Comparison of ENCODE assay signal across 23 cellular contexts in the genomic region with DNA sequence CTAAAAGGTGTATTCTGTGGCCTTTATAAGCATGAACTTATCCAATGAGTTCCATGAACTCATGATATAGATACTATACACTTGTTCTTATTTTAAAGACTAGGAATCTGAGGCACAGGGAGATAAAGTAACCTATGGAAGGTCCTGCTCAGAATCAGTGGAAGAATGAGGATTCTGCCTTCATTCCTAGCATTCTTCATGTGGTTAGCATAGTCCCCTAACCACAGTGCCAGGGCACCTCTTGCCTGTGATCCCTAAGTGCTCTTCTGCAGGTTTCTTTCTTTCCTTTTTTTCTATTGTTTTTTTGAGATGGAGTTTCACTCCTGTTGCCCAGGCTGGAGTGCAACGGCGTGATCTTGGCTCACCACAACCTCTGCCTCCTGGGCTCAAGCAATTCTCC.
DNase-seq lines count a peak whose midpoint lies in the region; ATAC-seq and TF ChIP-seq lines count a peak whose summit lies in the region.
"Had no signal": no experiment of that assay in that cellular context is flagged by ENCODE, and none has a peak within 500 bp of the region (broad histone marks: within the 10 kb centered on the region; RNA-seq: fewer than 3 reads in every experiment).

No MANE protein-coding gene starts in this region.

- intact Hi-C loops in uterus (cut with DNase I; ENCODE audit: low total_unique reads) = no loop called here

- DNase-seq in AG10803 (ENCODE audit: low read depth) = peak; percentile 61
- peak; percentile 26 for DNase-seq in HK-2 (ENCODE audit: unreplicated experiment)
- no peak for DNase-seq in WTC11 (ENCODE audit: low spot score)
- peak; percentile 56 for DNase-seq in kidney tubule cell (ENCODE audit: low spot score)
- DNase-seq in glutamatergic neuron = no peak
- no peak for DNase-seq in uterus
- no peak for DNase-seq in activated T-cell treated with anti-CD3 and anti-CD28 coated beads, Interleukin-2, amount 50 U/mL, for 4 hours
- no peak for DNase-seq in NCI-H2171 (lab: John Stamatoyannopoulos, UW)
- DNase-seq: activated CD4-positive, alpha-beta memory T cell treated with anti-CD3 and anti-CD28 coated beads, Interleukin-2, amount 10 ng/mL, durations not matched to agents 7 days and 5 days; activated CD4-positive, CD25-positive, alpha-beta regulatory T cell; activated T-cell treated with anti-CD3 and anti-CD28 coated beads, Interleukin-2, amount 50 U/mL, for 1 hour; brain microvascular endothelial cell; CD4-positive, CD25-positive, alpha-beta regulatory T cell; DMS153; foreskin melanocyte; Kasumi-1; left cardiac atrium; midbrain; NCI-H524; nephron progenitor cell; psoas muscle had no signal

- H3K27me3 ChIP-seq in uterus = no peaks in the 10 kb centered on the region
- H3K27me3 ChIP-seq: brain microvascular endothelial cell had no signal

- H3K9me3 ChIP-seq in uterus = no peaks in the 10 kb centered on the region
- H3K9me3 ChIP-seq: psoas muscle had no signal

- H3K36me3 Mint-ChIP-seq in WTC11 (no peaks in the 10 kb centered on the region), glutamatergic neuron (ENCODE audit: unreplicated experiment) (no peaks in the 10 kb centered on the region)
- no peaks in the 10 kb centered on the region for H3K36me3 Mint-ChIP-seq in activated T-cell treated with anti-CD3 and anti-CD28 coated beads, Interleukin-2, amount 50 U/mL, for 4 hours (ENCODE audit: insufficient read depth)
- H3K36me3 Mint-ChIP-seq: activated naive CD4-positive, alpha-beta T cell treated with anti-CD3 and anti-CD28 coated beads, Interleukin-2, amount 50 U/mL, for 72 hours; CD4-positive, CD25-positive, alpha-beta regulatory T cell had no signal

- no peaks in the 10 kb centered on the region for H3K36me3 ChIP-seq in uterus
- H3K36me3 ChIP-seq: brain microvascular endothelial cell had no signal

- H3K27ac Mint-ChIP-seq in WTC11 = no peak overlapping the region
- H3K27ac Mint-ChIP-seq in glutamatergic neuron (ENCODE audit: unreplicated experiment) = no peak overlapping the region
- H3K27ac Mint-ChIP-seq: activated CD4-positive, alpha-beta memory T cell treated with anti-CD3 and anti-CD28 coated beads, Interleukin-2, amount 10 ng/mL, durations not matched to agents 7 days and 5 days; activated naive CD4-positive, alpha-beta T cell treated with anti-CD3 and anti-CD28 coated beads, Interleukin-2, amount 50 U/mL, for 72 hours; CD4-positive, CD25-positive, alpha-beta regulatory T cell; nephron progenitor cell; T-helper 2 cell treated with Interferon-gamma antibody and Interleukin-4, amounts not matched to agents 5 μg/mL and 100 μg/mL, for 36 hours had no signal

- H3K4me1 Mint-ChIP-seq in WTC11 = peaks cover 13% of the 10 kb centered on the region
- H3K4me1 Mint-ChIP-seq in glutamatergic neuron (ENCODE audit: low read depth, unreplicated experiment) = peaks cover 9% of the 10 kb centered on the region
- peaks cover 18% of the 10 kb centered on the region for H3K4me1 Mint-ChIP-seq in activated T-cell treated with anti-CD3 and anti-CD28 coated beads, Interleukin-2, amount 50 U/mL, for 4 hours (ENCODE audit: low read depth)

- H3K4me3 Mint-ChIP-seq in WTC11 = no peak overlapping the region
- no peak overlapping the region for H3K4me3 Mint-ChIP-seq in glutamatergic neuron (ENCODE audit: unreplicated experiment)
- H3K4me3 Mint-ChIP-seq in activated T-cell treated with anti-CD3 and anti-CD28 coated beads, Interleukin-2, amount 50 U/mL, for 4 hours = no peak overlapping the region
- H3K4me3 Mint-ChIP-seq: activated CD4-positive, alpha-beta memory T cell treated with anti-CD3 and anti-CD28 coated beads, Interleukin-2, amount 10 ng/mL, durations not matched to agents 7 days and 5 days; CD4-positive, CD25-positive, alpha-beta regulatory T cell; nephron progenitor cell; T-helper 2 cell treated with Interferon-gamma antibody and Interleukin-4, amounts not matched to agents 5 μg/mL and 100 μg/mL, for 36 hours had no signal

- H3K4me1 ChIP-seq in uterus = no peaks in the 10 kb centered on the region

- no peak for TF ChIP-seq CTCF in AG10803 (conservative IDR thresholded peaks at IDR 0.05; ENCODE audit: low read length)
- no peak for TF ChIP-seq CTCF in WTC11 (IDR thresholded peaks at IDR 0.05)
- no peak for TF ChIP-seq CTCF in glutamatergic neuron (IDR thresholded peaks at IDR 0.05; ENCODE audit: partially characterized antibody, unreplicated experiment)
- TF ChIP-seq CTCF in uterus (IDR thresholded peaks at IDR 0.05) = no peak

- H3K4me3 ChIP-seq in AG10803 (ENCODE audit: low read length) (no peak overlapping the region), uterus (no peak overlapping the region)
- H3K4me3 ChIP-seq: psoas muscle had no signal

- no peak overlapping the region for H3K27ac ChIP-seq in uterus
- H3K27ac ChIP-seq: brain microvascular endothelial cell, psoas muscle had no signal

- H3K9me3 Mint-ChIP-seq in WTC11 (0 out of 2 replicates have a peak, but pooled peaks cover 2% of the 10 kb centered on the region), glutamatergic neuron (ENCODE audit: unreplicated experiment) (peaks cover 1% of the 10 kb centered on the region)
- H3K9me3 Mint-ChIP-seq in activated T-cell treated with anti-CD3 and anti-CD28 coated beads, Interleukin-2, amount 50 U/mL, for 4 hours = no peaks in the 10 kb centered on the region
- H3K9me3 Mint-ChIP-seq: activated CD4-positive, alpha-beta memory T cell treated with anti-CD3 and anti-CD28 coated beads, Interleukin-2, amount 10 ng/mL, durations not matched to agents 7 days and 5 days; CD4-positive, CD25-positive, alpha-beta regulatory T cell; nephron progenitor cell; T-helper 2 cell treated with Interferon-gamma antibody and Interleukin-4, amounts not matched to agents 5 μg/mL and 100 μg/mL, for 36 hours had no signal

- H3K27me3 Mint-ChIP-seq in WTC11 (ENCODE audit: low read depth) (no peaks in the 10 kb centered on the region), glutamatergic neuron (ENCODE audit: unreplicated experiment) (no peaks in the 10 kb centered on the region)
- H3K27me3 Mint-ChIP-seq in activated T-cell treated with anti-CD3 and anti-CD28 coated beads, Interleukin-2, amount 50 U/mL, for 4 hours (ENCODE audit: low read depth) = no peaks in the 10 kb centered on the region

- ATAC-seq in WTC11 = peak; percentile 78
- no peak for ATAC-seq in activated T-cell treated with anti-CD3 and anti-CD28 coated beads, Interleukin-2, amount 50 U/mL, for 4 hours
- ATAC-seq: activated naive CD4-positive, alpha-beta T cell treated with anti-CD3 and anti-CD28 coated beads, Interleukin-2, amount 50 U/mL, for 72 hours; left cardiac atrium; psoas muscle had no signal

- CTCF ChIA-PET in WTC11 (lab: Charles Lee) = no interaction called here

- POLR2A ChIA-PET in WTC11 (lab: Charles Lee) = no interaction called here

- no peak for TF ChIP-seq POLR2A in uterus (IDR thresholded peaks at IDR 0.05)

TF ChIP-seq in WTC11, 78 proteins besides CTCF, POLR2A, EP300 and RAD21:
- TF ChIP-seq, protein P1, sequence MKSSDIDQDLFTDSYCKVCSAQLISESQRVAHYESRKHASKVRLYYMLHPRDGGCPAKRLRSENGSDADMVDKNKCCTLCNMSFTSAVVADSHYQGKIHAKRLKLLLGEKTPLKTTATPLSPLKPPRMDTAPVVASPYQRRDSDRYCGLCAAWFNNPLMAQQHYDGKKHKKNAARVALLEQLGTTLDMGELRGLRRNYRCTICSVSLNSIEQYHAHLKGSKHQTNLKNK (CRISPR knock-in tag; IDR thresholded peaks at IDR 0.05) = no peak
- TF ChIP-seq NFATC4 (CRISPR knock-in tag; IDR thresholded peaks at IDR 0.05) = no peak
- TF ChIP-seq ELF4 (CRISPR knock-in tag; IDR thresholded peaks at IDR 0.05; ENCODE audit: low read depth) = no peak
- no peak for TF ChIP-seq ZNF263 (CRISPR knock-in tag; IDR thresholded peaks at IDR 0.05; ENCODE audit: low read depth)
- no peak for TF ChIP-seq NR1H2 (CRISPR knock-in tag; IDR thresholded peaks at IDR 0.05)
- no peak for TF ChIP-seq JAZF1 (CRISPR knock-in tag; IDR thresholded peaks at IDR 0.05)
- TF ChIP-seq TCF7 (CRISPR knock-in tag; IDR thresholded peaks at IDR 0.05; ENCODE audit: low read depth) = no peak
- no peak for TF ChIP-seq GTF2I (CRISPR knock-in tag; conservative IDR thresholded peaks at IDR 0.05)
- TF ChIP-seq NFE2L1 (CRISPR knock-in tag; IDR thresholded peaks at IDR 0.05) = no peak
- no peak for TF ChIP-seq HMGXB4 (CRISPR knock-in tag; IDR thresholded peaks at IDR 0.05)
- no peak for TF ChIP-seq RORB (CRISPR knock-in tag; IDR thresholded peaks at IDR 0.05)
- no peak for TF ChIP-seq ZNF396 (CRISPR knock-in tag; IDR thresholded peaks at IDR 0.05; ENCODE audit: borderline replicate concordance)
- TF ChIP-seq ZBTB21 (CRISPR knock-in tag; IDR thresholded peaks at IDR 0.05; ENCODE audit: borderline replicate concordance) = no peak
- no peak for TF ChIP-seq PRRX2 (CRISPR knock-in tag; IDR thresholded peaks at IDR 0.05)
- no peak for TF ChIP-seq ZNF317 (CRISPR knock-in tag; IDR thresholded peaks at IDR 0.05; ENCODE audit: borderline replicate concordance, low read depth)
- TF ChIP-seq NFYB (CRISPR knock-in tag; conservative IDR thresholded peaks at IDR 0.05; ENCODE audit: low read depth) = no peak
- no peak for TF ChIP-seq ATF1 (CRISPR knock-in tag; IDR thresholded peaks at IDR 0.05)
- no peak for TF ChIP-seq MAX (CRISPR knock-in tag; IDR thresholded peaks at IDR 0.05)

Comparison
In these comparisons a context has a peak if more than half of its experiments do, and no peak if none do; other contexts are left out.
1. DNase-seq: peak in AG10803 (single experiment), HK-2 (single experiment) and kidney tubule cell (single experiment); none in WTC11 (single experiment), glutamatergic neuron (single experiment), uterus (0 of 2), activated T-cell treated with anti-CD3 and anti-CD28 coated beads, Interleukin-2, amount 50 U/mL, for 4 hours (single experiment) and NCI-H2171 (single experiment).